Comparison of ENCODE assay signal across 22 cellular contexts in the genomic region with DNA sequence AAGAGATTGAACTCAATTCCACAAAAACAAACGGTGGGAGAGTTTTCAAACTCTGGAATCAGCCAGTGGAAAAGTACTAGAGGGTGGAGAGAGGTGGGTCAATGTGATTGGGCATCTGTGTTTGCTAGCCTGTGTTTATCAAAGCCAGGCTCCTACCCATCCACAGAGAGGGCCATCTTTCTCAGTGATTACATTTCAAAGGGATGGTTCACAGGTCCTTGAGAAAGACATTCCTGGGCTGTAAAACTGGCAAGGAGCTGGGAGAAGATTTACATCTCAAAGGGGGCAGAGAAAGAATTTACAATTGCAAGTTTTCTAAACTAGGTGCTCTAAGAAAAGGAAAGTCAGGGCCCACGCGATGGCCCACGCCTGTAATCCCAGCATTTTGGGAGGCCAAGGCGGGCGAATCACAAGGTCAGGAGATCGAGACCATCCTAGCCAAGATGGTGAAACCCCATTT.
DNase-seq lines count a peak whose midpoint lies in the region; TF ChIP-seq lines count a peak whose summit lies in the region.
"Had no signal": no experiment of that assay in that cellular context is flagged by ENCODE, and none has a peak within 500 bp of the region (broad histone marks: within the 10 kb centered on the region; RNA-seq: fewer than 3 reads in every experiment).

No MANE protein-coding gene starts in this region.

- TF ChIP-seq CTCF in fibroblast of villous mesenchyme (IDR thresholded peaks at IDR 0.05; ENCODE audit: insufficient read depth, low read depth, low read length), result no peak
- TF ChIP-seq CTCF in liver (IDR thresholded peaks at IDR 0.05; ENCODE audit: low read depth, low read length, missing input control), result no peak

- no peak overlapping the region for H3K4me3 ChIP-seq in HUES64 (ENCODE audit: low read length)
- no peak overlapping the region for H3K4me3 ChIP-seq in fibroblast of villous mesenchyme (ENCODE audit: low read depth, low read length)
- no peak overlapping the region for H3K4me3 ChIP-seq in liver (ENCODE audit: low read depth in 1 of 3, low read length in 3 of 3)
- H3K4me3 ChIP-seq: esophagus squamous epithelium, vagina had no signal

- H3K27ac ChIP-seq in HUES64 (ENCODE audit: low read depth, low read length), result peak overlapping the region; percentile 90
- H3K27ac ChIP-seq in liver (ENCODE audit: low read depth in 1 of 2, low read length in 2 of 2), result no peak overlapping the region
- H3K27ac ChIP-seq: neutrophil, vagina, WERI-Rb-1 had no signal

- H3K9ac ChIP-seq in HUES64 (ENCODE audit: low read depth, low read length), result peak overlapping the region; percentile 46; the same call in 1 of the 2 replicates
- H3K9ac ChIP-seq in liver (ENCODE audit: low read depth in 1 of 2, low read length in 2 of 2), result no peak overlapping the region

- H3K4me1 ChIP-seq in HUES64 (ENCODE audit: insufficient read depth, low read length) (peaks cover 26% of the 10 kb centered on the region), liver (ENCODE audit: control insufficient read depth in 4 of 4, insufficient read depth in 4 of 4, low read length in 3 of 4) (no peaks in the 10 kb centered on the region)
- H3K4me1 ChIP-seq: vagina had no signal

- WGBS in HUES64, result 6% methylated on average over 7 of the region's 7 CpGs
- WGBS in liver, result 75% methylated on average over 7 of the region's 7 CpGs

- no peak for TF ChIP-seq POLR2A in erythroblast (IDR thresholded peaks at IDR 0.05; ENCODE audit: low read length)

- H3K36me3 ChIP-seq in HUES64 (ENCODE audit: insufficient read depth, low read length) (no peaks in the 10 kb centered on the region), liver (ENCODE audit: control insufficient read depth in 4 of 4, insufficient read depth in 3 of 4, low read depth in 1 of 4, low read length in 3 of 4) (no peaks in the 10 kb centered on the region)
- H3K36me3 ChIP-seq: esophagus squamous epithelium, neutrophil, vagina, WERI-Rb-1 had no signal

- H3K9me3 ChIP-seq in HUES64 (ENCODE audit: insufficient read depth, low read depth, low read length) (peaks cover 17% of the 10 kb centered on the region), liver (ENCODE audit: control insufficient read depth in 4 of 4, low read length in 3 of 4) (peaks cover 0 to 3% (median 0%) of the 10 kb centered on the region in 4 donors)
- H3K9me3 ChIP-seq: esophagus squamous epithelium, neutrophil, vagina had no signal

- DNase-seq in fibroblast of villous mesenchyme (ENCODE audit: low read depth) (peak; percentile 83), inferior parietal cortex (ENCODE audit: extremely low spot score) (no peak), NCI-H345 treated with DMSO at 0.1 percent for 48 hours (lab: John Stamatoyannopoulos, UW; ENCODE audit: unreplicated experiment) (no peak), amniotic stem cell (lab: John Stamatoyannopoulos, UW) (no peak), erythroblast (lab: John Stamatoyannopoulos, UW) (no peak)
- DNase-seq: activated naive CD8-positive, alpha-beta T cell treated with anti-CD3 and anti-CD28 coated beads for 36 hours; CD4-positive, alpha-beta T cell; DMS153; effector CD8-positive, alpha-beta T cell; esophagus squamous epithelium; KG1; left ventricle myocardium superior; NCI-H187; NCI-H69; small intestine; stimulated activated CD4-positive, alpha-beta T cell treated with anti-CD3 and anti-CD28 coated beads, Interleukin-2, amount 100 ng/mL, for 48 hours; stimulated activated naive B cell treated with anti-CD40 and anti-IgM and Interleukin-4, amounts not matched to agents 10 μg/mL and 1 μg/mL and 100 μg/mL, for 72 hours; WERI-Rb-1 had no signal

- TF ChIP-seq RAD21 in liver (IDR thresholded peaks at IDR 0.05), result no peak

- H3K27me3 ChIP-seq in HUES64 (ENCODE audit: insufficient read depth, low read length) (no peaks in the 10 kb centered on the region), liver (ENCODE audit: control insufficient read depth in 4 of 4, insufficient read depth in 4 of 4, low read length in 3 of 4) (no peaks in the 10 kb centered on the region)
- H3K27me3 ChIP-seq: neutrophil, vagina had no signal

TF ChIP-seq in liver, 16 proteins besides CTCF, POLR2A, EP300 and RAD21:
- TF ChIP-seq YY1 (IDR thresholded peaks at IDR 0.05), result no peak
- no peak for TF ChIP-seq NR2F2 (IDR thresholded peaks at IDR 0.05)
- TF ChIP-seq SP1 (IDR thresholded peaks at IDR 0.05), result peak; percentile 52
- TF ChIP-seq, protein P1, sequence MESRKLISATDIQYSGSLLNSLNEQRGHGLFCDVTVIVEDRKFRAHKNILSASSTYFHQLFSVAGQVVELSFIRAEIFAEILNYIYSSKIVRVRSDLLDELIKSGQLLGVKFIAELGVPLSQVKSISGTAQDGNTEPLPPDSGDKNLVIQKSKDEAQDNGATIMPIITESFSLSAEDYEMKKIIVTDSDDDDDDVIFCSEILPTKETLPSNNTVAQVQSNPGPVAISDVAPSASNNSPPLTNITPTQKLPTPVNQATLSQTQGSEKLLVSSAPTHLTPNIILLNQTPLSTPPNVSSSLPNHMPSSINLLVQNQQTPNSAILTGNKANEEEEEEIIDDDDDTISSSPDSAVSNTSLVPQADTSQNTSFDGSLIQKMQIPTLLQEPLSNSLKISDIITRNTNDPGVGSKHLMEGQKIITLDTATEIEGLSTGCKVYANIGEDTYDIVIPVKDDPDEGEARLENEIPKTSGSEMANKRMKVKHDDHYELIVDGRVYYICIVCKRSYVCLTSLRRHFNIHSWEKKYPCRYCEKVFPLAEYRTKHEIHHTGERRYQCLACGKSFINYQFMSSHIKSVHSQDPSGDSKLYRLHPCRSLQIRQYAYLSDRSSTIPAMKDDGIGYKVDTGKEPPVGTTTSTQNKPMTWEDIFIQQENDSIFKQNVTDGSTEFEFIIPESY (IDR thresholded peaks at IDR 0.05), result no peak
- TF ChIP-seq, protein P2, sequence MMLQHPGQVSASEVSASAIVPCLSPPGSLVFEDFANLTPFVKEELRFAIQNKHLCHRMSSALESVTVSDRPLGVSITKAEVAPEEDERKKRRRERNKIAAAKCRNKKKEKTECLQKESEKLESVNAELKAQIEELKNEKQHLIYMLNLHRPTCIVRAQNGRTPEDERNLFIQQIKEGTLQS (IDR thresholded peaks at IDR 0.05), result no peak
- no peak for TF ChIP-seq FOXA1 (IDR thresholded peaks at IDR 0.05)
